ENCODE assay signal across 9 cellular contexts in genomic region chr4:153114771-153115321, GRCh38.
A peak's percentile ranks its signal among the peaks of the same experiment; 100 is the strongest.
DNase-seq lines count a peak whose midpoint lies in the region; FAIRE-seq and TF ChIP-seq lines count a peak whose summit lies in the region.
"Had no signal": no experiment of that assay in that cellular context is flagged by ENCODE, and none has a peak within 500 bp of the region (broad histone marks: within the 10 kb centered on the region; RNA-seq: fewer than 3 reads in every experiment).

No MANE protein-coding gene starts in this region.

- H3K4me3 Mint-ChIP-seq in mesothelial cell of epicardium, result no peak overlapping the region

- TF ChIP-seq POLR2A in suprapubic skin (IDR thresholded peaks at IDR 0.05), result no peak
- TF ChIP-seq POLR2A in GM12892 (IDR thresholded peaks at IDR 0.05; ENCODE audit: low read depth, low read length), result no peak

- WGBS in suprapubic skin, result 67% methylated on average over 11 of the region's 11 CpGs

- TF ChIP-seq CTCF in PC-9 (conservative IDR thresholded peaks at IDR 0.05) (no peak), suprapubic skin (IDR thresholded peaks at IDR 0.05) (no peak), mesothelial cell of epicardium (IDR thresholded peaks at IDR 0.05; ENCODE audit: unreplicated experiment) (no peak)

- no peaks in the 10 kb centered on the region for H3K27me3 ChIP-seq in PC-9 (ENCODE audit: insufficient read depth, low read depth)
- H3K27me3 ChIP-seq in suprapubic skin, result no peaks in the 10 kb centered on the region
- H3K27me3 ChIP-seq: cardiac muscle cell had no signal

- no peaks in the 10 kb centered on the region for H3K36me3 Mint-ChIP-seq in mesothelial cell of epicardium

- intact Hi-C loops in PC-9 (cut with micrococcal nuclease; ENCODE audit: unreplicated experiment), result loop anchor here (2.0 kb wide), 1 partner anchor 134 kb away; no protein-coding TSS in a partner anchor

- H3K9me2 ChIP-seq in PC-9 (ENCODE audit: insufficient read depth), result no peaks in the 10 kb centered on the region

- H4K20me1 ChIP-seq in PC-9 (ENCODE audit: insufficient read depth), result no peaks in the 10 kb centered on the region

- H3K79me2 ChIP-seq in PC-9 (ENCODE audit: low read depth), result no peaks in the 10 kb centered on the region

- H3K27ac ChIP-seq in PC-9, result no peak overlapping the region
- peak overlapping the region; percentile 50 for H3K27ac ChIP-seq in suprapubic skin
- H3K27ac ChIP-seq: cardiac muscle cell had no signal

- peaks cover 16% of the 10 kb centered on the region for H3K4me1 ChIP-seq in PC-9 (replicated peaks; ENCODE audit: insufficient read depth)
- peaks cover 18% of the 10 kb centered on the region for H3K4me1 ChIP-seq in suprapubic skin

- H3K36me3 ChIP-seq in PC-9 (ENCODE audit: low read depth) (no peaks in the 10 kb centered on the region), suprapubic skin (no peaks in the 10 kb centered on the region)
- H3K36me3 ChIP-seq: cardiac muscle cell had no signal

- no TSS peak for BruUV-seq in PC-9 (replicated peaks; lab: Mats Ljungman, UMichigan)

- DNase-seq in PC-9 (peak in 1 of 2 experiments; percentile 11), kidney glomerular epithelial cell (lab: John Stamatoyannopoulos, UW) (peak; percentile 46), suprapubic skin (ENCODE audit: low spot score in 2 of 2) (no peak), mesothelial cell of epicardium (ENCODE audit: low spot score in 2 of 2, unreplicated experiment in 2 of 2) (no peak), hepatic stellate cell (ENCODE audit: low spot score) (no peak), ecto neural progenitor cell (ENCODE audit: low spot score) (no peak), GM12892 (ENCODE audit: insufficient read length) (no peak)
- DNase-seq in activated T-cell treated with anti-CD3 and anti-CD28 coated beads, Interleukin-2, amount 50 U/mL, for 48 hours, result peak; percentile 64 to 67

- peaks cover 12% of the 10 kb centered on the region for H3K4me1 Mint-ChIP-seq in mesothelial cell of epicardium

- FAIRE-seq in GM12892 (lab: Jason Lieb, UNC), result no peak

- no peak for TF ChIP-seq EP300 in suprapubic skin (IDR thresholded peaks at IDR 0.05)

- no peak overlapping the region for H2AFZ ChIP-seq in PC-9

- H3K27ac Mint-ChIP-seq in mesothelial cell of epicardium, result no peak overlapping the region

- H3K4me2 ChIP-seq in PC-9, result peak overlapping the region; percentile 76

- H3F3A ChIP-seq in PC-9 (ENCODE audit: insufficient read depth, low read depth), result peaks cover 4% of the 10 kb centered on the region; the same call in 1 of the 2 replicates

- POLR2A ChIA-PET in PC-9 (lab: Charles Lee; ENCODE audit: unreplicated experiment), result interaction anchor here (0.6 to 0.7 kb wide), 2 partner anchors 162 to 179 kb away, joined by 4 to 16 read pairs; no protein-coding TSS in a partner anchor

- H3K27me3 Mint-ChIP-seq in mesothelial cell of epicardium (ENCODE audit: low read depth), result peaks cover 29% of the 10 kb centered on the region

- H3K9me3 Mint-ChIP-seq in mesothelial cell of epicardium, result no peaks in the 10 kb centered on the region

- no peaks in the 10 kb centered on the region for H3K9me3 ChIP-seq in PC-9 (ENCODE audit: insufficient read depth, low read depth)
- H3K9me3 ChIP-seq in suprapubic skin, result no peaks in the 10 kb centered on the region

- H3K4me3 ChIP-seq in PC-9 (no peak overlapping the region), suprapubic skin (no peak overlapping the region)
- H3K4me3 ChIP-seq: cardiac muscle cell had no signal

- CTCF ChIA-PET in PC-9 (lab: Charles Lee), result interaction anchor here (0.6 kb wide), 1 partner anchor 235 kb away, joined by 5 read pairs; no protein-coding TSS in a partner anchor

Comparison
In these comparisons a context has a peak if more than half of its experiments do, and no peak if none do; other contexts are left out.
1. DNase-seq: peak in activated T-cell treated with anti-CD3 and anti-CD28 coated beads, Interleukin-2, amount 50 U/mL, for 48 hours (2 of 2) and kidney glomerular epithelial cell (single experiment); none in suprapubic skin (0 of 2), mesothelial cell of epicardium (0 of 2), hepatic stellate cell (single experiment), ecto neural progenitor cell (single experiment) and GM12892 (single experiment).